ENCODE assay signal across 19 cellular contexts in genomic region chr3:25040739-25041138, GRCh38.
"Had no signal": no experiment of that assay in that cellular context is flagged by ENCODE, and none has a peak within 500 bp of the region (broad histone marks: within the 10 kb centered on the region; RNA-seq: fewer than 3 reads in every experiment).

No MANE protein-coding gene starts in this region.

- DNase-seq: activated CD4-positive, alpha-beta T cell treated with anti-CD3 and anti-CD28 coated beads for 1 hour; activated CD8-positive, alpha-beta memory T cell treated with anti-CD3 and anti-CD28 coated beads, Interleukin-2, amount 10 ng/mL, durations not matched to agents 7 days and 5 days; activated CD8-positive, alpha-beta T cell treated with anti-CD3 and anti-CD28 coated beads, Interleukin-2, amount 10 ng/mL, durations not matched to agents 7 days and 5 days; activated naive CD8-positive, alpha-beta T cell treated with anti-CD3 and anti-CD28 coated beads, Interleukin-2, amount 50 U/mL, for 24 hours; activated T-cell treated with anti-CD3 and anti-CD28 coated beads, Interleukin-2, amount 50 U/mL, for 48 hours; caudate nucleus; effector CD8-positive, alpha-beta T cell; head of caudate nucleus; hippocampal formation; kidney; left colon; mammary epithelial cell; ovary; sigmoid colon; small intestine; stimulated activated CD4-positive, alpha-beta T cell treated with anti-CD3 and anti-CD28 coated beads, Interleukin-4, amount 100 ng/mL, for 24 hours; T-helper 9 cell had no signal

- H3K36me3 ChIP-seq: ovary, sigmoid colon, thoracic aorta had no signal

- H3K4me3 ChIP-seq: ovary, sigmoid colon, thoracic aorta had no signal

- H3K27ac ChIP-seq: epithelial cell of prostate, ovary, sigmoid colon, thoracic aorta had no signal

- H3K27me3 ChIP-seq: ovary, sigmoid colon had no signal

- H3K9me3 ChIP-seq: ovary, sigmoid colon, thoracic aorta had no signal
